In the genomic region with DNA sequence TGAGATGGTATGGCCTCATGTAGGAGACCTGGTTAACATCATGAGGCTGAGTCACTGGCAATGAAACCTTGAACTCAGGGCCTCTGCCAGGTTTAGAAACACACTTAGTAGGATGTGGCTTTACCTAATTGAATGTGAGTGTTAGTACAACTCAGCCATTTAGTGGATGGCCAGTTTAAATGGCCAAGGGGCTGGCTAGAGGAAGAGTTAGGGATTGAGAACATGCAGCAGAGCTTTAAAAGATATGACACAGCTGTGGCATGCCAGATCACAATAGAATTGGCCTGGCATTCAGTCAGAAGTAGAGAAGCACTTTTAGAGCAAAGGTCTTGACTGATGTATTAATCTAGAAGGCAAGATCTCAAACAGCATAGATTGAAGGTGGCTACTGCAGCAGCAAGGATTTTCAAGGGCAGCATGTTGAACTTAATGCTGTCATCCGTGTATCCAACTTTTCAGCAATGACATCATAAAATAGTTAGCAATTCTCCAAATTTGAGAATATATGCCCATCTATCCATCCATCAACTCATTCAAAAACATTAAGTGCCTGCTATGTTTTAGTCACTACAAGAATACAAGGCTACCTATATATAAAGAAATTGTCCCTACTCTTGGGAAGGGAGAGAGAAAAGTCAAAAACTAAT, we compare ENCODE assay signal across 23 cellular contexts.
"Had no signal": no experiment of that assay in that cellular context is flagged by ENCODE, and none has a peak within 500 bp of the region (broad histone marks: within the 10 kb centered on the region; RNA-seq: fewer than 3 reads in every experiment).

No MANE protein-coding gene starts in this region.

- ATAC-seq: left cardiac atrium; left lung; naive thymus-derived CD8-positive, alpha-beta T cell; stimulated activated memory B cell treated with anti-CD40 and anti-IgM and Interleukin-4, amounts not matched to agents 10 μg/mL and 1 μg/mL and 100 μg/mL, for 72 hours; stimulated activated naive CD8-positive, alpha-beta T cell treated with anti-CD3 and anti-CD28 coated beads, Interleukin-15, Interleukin-2, amounts not matched to agents 100 U/mL and 50 U/mL, for 24 hours had no signal

- H3K4me1 ChIP-seq: colonic mucosa, esophagus muscularis mucosa, left lung, prostate gland, right atrium auricular region, spleen, testis, tibial artery, upper lobe of left lung had no signal

- H3K27ac ChIP-seq: colonic mucosa, esophagus muscularis mucosa, left lung, prostate gland, right atrium auricular region, sigmoid colon, skin epidermis, spleen, testis, tibial artery, upper lobe of left lung had no signal

- H3K4me3 ChIP-seq: colonic mucosa, esophagus muscularis mucosa, left lung, prostate gland, right atrium auricular region, sigmoid colon, skin epidermis, spleen, testis, tibial artery, upper lobe of left lung had no signal

- H3K4me3 Mint-ChIP-seq: dendritic cell treated with granulocyte-macrophage colony-stimulating factor and Interleukin-4, amounts not matched to agents 40 ng/mL and 50 ng/mL, for 4 days; naive thymus-derived CD8-positive, alpha-beta T cell; nephron progenitor cell; stimulated activated memory B cell treated with anti-CD40 and anti-IgM and Interleukin-4, amounts not matched to agents 10 μg/mL and 1 μg/mL and 100 μg/mL, for 72 hours had no signal

- DNase-seq: colonic mucosa; effector CD8-positive, alpha-beta T cell; left cardiac atrium; left lung; mesenchymal stem cell; midbrain; naive thymus-derived CD8-positive, alpha-beta T cell; nephron progenitor cell; nucleus accumbens; sigmoid colon; spleen; stimulated activated CD4-positive, alpha-beta T cell treated with anti-CD3 and anti-CD28 coated beads, Interleukin-4, amount 100 ng/mL, for 4 hours; stimulated activated naive CD8-positive, alpha-beta T cell treated with anti-CD3 and anti-CD28 coated beads, Interleukin-15, Interleukin-2, amounts not matched to agents 100 U/mL and 50 U/mL, for 24 hours; substantia nigra; testis; tibial artery; upper lobe of left lung had no signal

- H3K27me3 ChIP-seq: colonic mucosa, esophagus muscularis mucosa, left lung, right atrium auricular region, sigmoid colon, spleen, testis, tibial artery, upper lobe of left lung had no signal

- H3K27ac Mint-ChIP-seq: dendritic cell treated with granulocyte-macrophage colony-stimulating factor and Interleukin-4, amounts not matched to agents 40 ng/mL and 50 ng/mL, for 4 days; naive thymus-derived CD8-positive, alpha-beta T cell; nephron progenitor cell; stimulated activated memory B cell treated with anti-CD40 and anti-IgM and Interleukin-4, amounts not matched to agents 10 μg/mL and 1 μg/mL and 100 μg/mL, for 72 hours had no signal

- H3K4me1 Mint-ChIP-seq: naive thymus-derived CD8-positive, alpha-beta T cell; stimulated activated memory B cell treated with anti-CD40 and anti-IgM and Interleukin-4, amounts not matched to agents 10 μg/mL and 1 μg/mL and 100 μg/mL, for 72 hours had no signal

- H3K36me3 ChIP-seq: colonic mucosa, esophagus muscularis mucosa, left lung, prostate gland, right atrium auricular region, sigmoid colon, spleen, tibial artery, upper lobe of left lung had no signal

- H3K9me3 ChIP-seq: colonic mucosa, prostate gland, sigmoid colon, testis had no signal

- H3K27me3 Mint-ChIP-seq: stimulated activated memory B cell treated with anti-CD40 and anti-IgM and Interleukin-4, amounts not matched to agents 10 μg/mL and 1 μg/mL and 100 μg/mL, for 72 hours had no signal
